8 cellular contexts compared by ENCODE assay signal in genomic region chr12:31238764-31239387, GRCh38.
DNase-seq lines count a peak whose midpoint lies in the region; ATAC-seq, FAIRE-seq and TF ChIP-seq lines count a peak whose summit lies in the region.

No MANE protein-coding gene starts in this region.

- BruUV-seq in endothelial cell of umbilical vein (replicated peaks; lab: Mats Ljungman, UMichigan), result no TSS peak

- H3K27me3 ChIP-seq in CD4-positive, alpha-beta T cell (ENCODE audit: control insufficient read depth, insufficient read depth, low read length), result peaks cover 5% of the 10 kb centered on the region
- peaks cover 11 to 16% of the 10 kb centered on the region in 2 experiments for H3K27me3 ChIP-seq in endothelial cell of umbilical vein (ENCODE audit: control insufficient read depth in 2 of 2, insufficient read depth in 2 of 2, low read length in 2 of 2)

- H3K9me3 Mint-ChIP-seq in CD4-positive, alpha-beta T cell, result no peaks in the 10 kb centered on the region
- H3K9me3 Mint-ChIP-seq in activated CD4-positive, alpha-beta memory T cell treated with anti-CD3 and anti-CD28 coated beads for 36 hours, result no peaks in the 10 kb centered on the region

- H3K4me3 Mint-ChIP-seq in CD4-positive, alpha-beta T cell, result no peak overlapping the region
- H3K4me3 Mint-ChIP-seq in activated CD4-positive, alpha-beta memory T cell treated with anti-CD3 and anti-CD28 coated beads for 36 hours, result no peak overlapping the region

- H3K4me2 ChIP-seq in endothelial cell of umbilical vein (ENCODE audit: insufficient read depth, low read length), result no peak overlapping the region

- no peaks in the 10 kb centered on the region for H3K4me1 ChIP-seq in endothelial cell of umbilical vein (ENCODE audit: control insufficient read depth, extremely low read depth, insufficient read depth, low read length)

- TF ChIP-seq CTCF in CD4-positive, alpha-beta T cell (IDR thresholded peaks at IDR 0.05), result peak; percentile 61
- peak; percentile 68 to 75 for TF ChIP-seq CTCF in endothelial cell of umbilical vein (IDR thresholded peaks at IDR 0.05; ENCODE audit: extremely low read depth in 1 of 2, insufficient read depth in 1 of 2, low read depth in 1 of 2, low read length in 2 of 2)

- H3K4me3 ChIP-seq in endothelial cell of umbilical vein (replicated peaks in 1 of 3; ENCODE audit: insufficient read depth in 1 of 3, low read depth in 1 of 3, low read length in 3 of 3), result no peak overlapping the region

- CTCF ChIA-PET in CD4-positive, alpha-beta T cell (lab: Charles Lee), result interaction anchor here (0.8 kb wide), 1 partner anchor 33 kb away, joined by 3 read pairs; no protein-coding TSS in a partner anchor
- CTCF ChIA-PET in activated CD4-positive, alpha-beta memory T cell treated with anti-CD3 and anti-CD28 coated beads for 36 hours (lab: Charles Lee), result interaction anchor here (0.8 to 6.2 kb wide), 12 partner anchors 9 to 413 kb away, joined by 3 to 69 read pairs (median 5); no protein-coding TSS in a partner anchor
- CTCF ChIA-PET in endothelial cell of umbilical vein (lab: Charles Lee), result interaction anchor here (0.8 to 11.9 kb wide), 13 partner anchors 8 to 393 kb away, joined by 3 to 123 read pairs (median 4); partner anchors contain the start of gene SINHCAF

- no peaks in the 10 kb centered on the region for H3K9me1 ChIP-seq in endothelial cell of umbilical vein (replicated peaks; ENCODE audit: control insufficient read depth, extremely low read depth, insufficient read depth, low read length)

- H3K36me3 ChIP-seq in endothelial cell of umbilical vein (ENCODE audit: control insufficient read depth in 2 of 2, extremely low read depth in 1 of 2, insufficient read depth in 2 of 2, low read length in 2 of 2), result no peaks in the 10 kb centered on the region

- no peak overlapping the region for H3K27ac Mint-ChIP-seq in CD4-positive, alpha-beta T cell
- no peak overlapping the region for H3K27ac Mint-ChIP-seq in activated CD4-positive, alpha-beta memory T cell treated with anti-CD3 and anti-CD28 coated beads for 36 hours

- FAIRE-seq in endothelial cell of umbilical vein (lab: Jason Lieb, UNC), result peak; percentile 97

- H4K20me1 ChIP-seq in endothelial cell of umbilical vein (replicated peaks; ENCODE audit: control insufficient read depth, extremely low read depth, insufficient read depth, low read length), result no peaks in the 10 kb centered on the region

- POLR2A ChIA-PET in CD4-positive, alpha-beta T cell (lab: Charles Lee), result no interaction called here
- POLR2A ChIA-PET in activated CD4-positive, alpha-beta memory T cell treated with anti-CD3 and anti-CD28 coated beads for 36 hours (lab: Charles Lee), result no interaction called here
- POLR2A ChIA-PET in endothelial cell of umbilical vein (lab: Charles Lee), result no interaction called here

- peaks cover 19% of the 10 kb centered on the region for H3K27me3 Mint-ChIP-seq in CD4-positive, alpha-beta T cell
- H3K27me3 Mint-ChIP-seq in activated CD4-positive, alpha-beta memory T cell treated with anti-CD3 and anti-CD28 coated beads for 36 hours, result peaks cover 12% of the 10 kb centered on the region

- peak; percentile 23 to 46 (median 38) for DNase-seq in CD4-positive, alpha-beta T cell
- DNase-seq in GM19240 (ENCODE audit: insufficient read length, low spot score) (peak; percentile 56), NCI-H748 treated with DMSO at 0.1 percent for 48 hours (lab: John Stamatoyannopoulos, UW) (peak; percentile 33), endothelial cell of umbilical vein (ENCODE audit: low read depth, low spot score) (peak; percentile 67), myocyte (ENCODE audit: low read depth) (peak; percentile 79)
- peak; percentile 84 for DNase-seq in activated CD4-positive, alpha-beta memory T cell treated with anti-CD3 and anti-CD28 coated beads for 36 hours
- peak; percentile 19 to 20 for DNase-seq in stimulated activated CD8-positive, alpha-beta memory T cell treated with anti-CD3 and anti-CD28 coated beads, Interleukin-7, amount 100 ng/mL, for 4 hours (ENCODE audit: low read depth in 2 of 2)

- H3K9me3 ChIP-seq in CD4-positive, alpha-beta T cell (ENCODE audit: control insufficient read depth, low read length), result no peaks in the 10 kb centered on the region
- no peaks in the 10 kb centered on the region for H3K9me3 ChIP-seq in endothelial cell of umbilical vein (replicated peaks; ENCODE audit: control insufficient read depth, insufficient read depth, low read length)

- no peak overlapping the region for H3K9ac ChIP-seq in endothelial cell of umbilical vein (replicated peaks; ENCODE audit: extremely low read depth, insufficient read depth, low read length)

- no peak for ATAC-seq in CD4-positive, alpha-beta T cell (ENCODE audit: poor library complexity)
- ATAC-seq in HG03432 (IDR thresholded peaks at IDR 0.05; ENCODE audit: unreplicated experiment), result peak; percentile 88

- H3K36me3 Mint-ChIP-seq in CD4-positive, alpha-beta T cell (ENCODE audit: low read depth), result no peaks in the 10 kb centered on the region
- H3K36me3 Mint-ChIP-seq in activated CD4-positive, alpha-beta memory T cell treated with anti-CD3 and anti-CD28 coated beads for 36 hours, result no peaks in the 10 kb centered on the region

- dilution Hi-C loops in endothelial cell of umbilical vein (cut with MboI; ENCODE audit: extremely low pct_ligation_motif_present, low sequenced_read_pairs), result loop anchor here (25.0 kb wide), 1 partner anchor 402 kb away; no protein-coding TSS in a partner anchor

- intact Hi-C loops in CD4-positive, alpha-beta T cell (cut with DNase I, micrococcal nuclease), result loop anchor here in 1 of 2 experiments (1.0 kb wide), 1 partner anchor 122 kb away; no protein-coding TSS in a partner anchor
- intact Hi-C loops in activated CD4-positive, alpha-beta memory T cell treated with anti-CD3 and anti-CD28 coated beads for 36 hours (cut with micrococcal nuclease), result loop anchor here (1.0 to 2.0 kb wide), 2 partner anchors 122 to 392 kb away; no protein-coding TSS in a partner anchor
- intact Hi-C loops in endothelial cell of umbilical vein (cut with micrococcal nuclease), result loop anchor here (1.0 to 5.0 kb wide), 4 partner anchors 122 to 392 kb away; no protein-coding TSS in a partner anchor

- no peak overlapping the region for H3K27ac ChIP-seq in CD4-positive, alpha-beta T cell (ENCODE audit: low read depth, low read length)
- no peak overlapping the region for H3K27ac ChIP-seq in endothelial cell of umbilical vein (ENCODE audit: insufficient read depth, low read depth, low read length)

- TF ChIP-seq POLR2A in endothelial cell of umbilical vein (IDR thresholded peaks at IDR 0.05; ENCODE audit: low read depth, low read length), result no peak

- peak overlapping the region; percentile 74 for H2AFZ ChIP-seq in endothelial cell of umbilical vein (ENCODE audit: low read depth, low read length)

- H3K4me1 Mint-ChIP-seq in CD4-positive, alpha-beta T cell (ENCODE audit: low read depth), result peaks cover 4% of the 10 kb centered on the region
- peaks cover 10% of the 10 kb centered on the region for H3K4me1 Mint-ChIP-seq in activated CD4-positive, alpha-beta memory T cell treated with anti-CD3 and anti-CD28 coated beads for 36 hours (ENCODE audit: low read depth)

- no peaks in the 10 kb centered on the region for H3K79me2 ChIP-seq in endothelial cell of umbilical vein (ENCODE audit: control insufficient read depth, insufficient read depth, low read length)

TF ChIP-seq in endothelial cell of umbilical vein, 7 proteins besides CTCF, POLR2A, EP300 and RAD21:
- TF ChIP-seq FOS (IDR thresholded peaks at IDR 0.05; ENCODE audit: borderline replicate concordance, insufficient read depth, low read length) (no peak), GATA2 (IDR thresholded peaks at IDR 0.05; ENCODE audit: insufficient read depth, insufficient read length, low read depth, low read length) (no peak), EZH2 (IDR thresholded peaks at IDR 0.05; ENCODE audit: borderline replicate concordance, low read depth, low read length, severe bottlenecking) (no peak), MYC (IDR thresholded peaks at IDR 0.05; ENCODE audit: low read depth, low read length) (no peak), POLR2AphosphoS5 (IDR thresholded peaks at IDR 0.05; ENCODE audit: insufficient read depth, low read depth, low read length) (no peak)
TF ChIP-seq in endothelial cell of umbilical vein: peak in this region for 0.

Comparison
In these comparisons a context has a peak if more than half of its experiments do, and no peak if none do; other contexts are left out.
1. DNase-seq: peak in every context shown above with its lines; median percentile 84 in activated CD4-positive, alpha-beta memory T cell treated with anti-CD3 and anti-CD28 coated beads for 36 hours; 79 in myocyte; 67 in endothelial cell of umbilical vein; 56 in GM19240; 38 in CD4-positive, alpha-beta T cell; 33 in NCI-H748 treated with DMSO at 0.1 percent for 48 hours; 20 in stimulated activated CD8-positive, alpha-beta memory T cell treated with anti-CD3 and anti-CD28 coated beads, Interleukin-7, amount 100 ng/mL, for 4 hours.